8 cellular contexts compared by ENCODE assay signal in the genomic region with DNA sequence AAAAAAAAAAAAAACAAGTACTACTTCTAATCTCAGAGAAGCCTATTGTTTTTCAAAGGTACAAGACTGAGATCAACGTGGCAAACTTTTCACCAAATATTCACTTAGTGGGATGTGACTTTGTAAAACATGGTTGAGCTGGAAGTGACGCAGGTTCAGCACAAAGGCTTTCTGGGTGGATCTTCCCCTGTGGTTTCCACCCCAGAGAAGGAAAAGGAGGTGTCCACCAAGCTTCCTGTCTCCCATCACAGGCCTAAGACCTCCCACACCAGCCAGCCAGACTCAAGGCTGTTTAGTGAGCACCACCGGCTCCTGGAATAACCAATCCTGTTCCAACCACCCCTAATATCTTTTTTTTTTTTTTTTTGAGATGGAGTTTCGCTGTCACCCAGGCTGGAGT. TPM values are rescaled to one million over a fixed set of nuclear protein-coding genes. Genes with fewer than 3 reads are reported as not detected.
DNase-seq lines count a peak whose midpoint lies in the region; ATAC-seq, FAIRE-seq and TF ChIP-seq lines count a peak whose summit lies in the region.

No MANE protein-coding gene starts in this region.

- no peak overlapping the region for H3K27ac Mint-ChIP-seq in astrocyte (ENCODE audit: unreplicated experiment)

- no peak overlapping the region for H3K4me2 ChIP-seq in astrocyte (ENCODE audit: low read length)
- H3K4me2 ChIP-seq in mesenchymal stem cell (ENCODE audit: low read length, poor library complexity, severe bottlenecking): no peak overlapping the region

- no peak overlapping the region for H3K14ac ChIP-seq in mesenchymal stem cell (ENCODE audit: low read length in 2 of 2)

- peaks cover 3% of the 10 kb centered on the region for H3K79me1 ChIP-seq in mesenchymal stem cell (replicated peaks; ENCODE audit: low read length, poor library complexity, severe bottlenecking)

- peaks cover 99% of the 10 kb centered on the region for H3K79me2 ChIP-seq in astrocyte (ENCODE audit: insufficient read depth, low read length)

- peaks cover 37% of the 10 kb centered on the region for H3K4me1 Mint-ChIP-seq in astrocyte (ENCODE audit: low read depth, unreplicated experiment)

- 66% methylated on average over 2 of the region's 4 CpGs for WGBS in mesenchymal stem cell

- H2AK5ac ChIP-seq in mesenchymal stem cell (ENCODE audit: low read length, severe bottlenecking): no peak overlapping the region

- H2BK5ac ChIP-seq in mesenchymal stem cell (ENCODE audit: low read depth, low read length, poor library complexity, severe bottlenecking): no peak overlapping the region

- no peak overlapping the region for H4K91ac ChIP-seq in mesenchymal stem cell (ENCODE audit: low read length)

- H3K27me3 Mint-ChIP-seq in astrocyte (ENCODE audit: low read depth, unreplicated experiment): no peaks in the 10 kb centered on the region

- ATAC-seq in HG03108 (IDR thresholded peaks at IDR 0.05; ENCODE audit: unreplicated experiment) (no peak), GM18861 (IDR thresholded peaks at IDR 0.05; ENCODE audit: unreplicated experiment) (no peak), HG03354 (IDR thresholded peaks at IDR 0.05; ENCODE audit: poor library complexity, severe bottlenecking, unreplicated experiment) (no peak)

- H4K20me1 ChIP-seq in astrocyte (ENCODE audit: insufficient read depth, low read length): peaks cover 97% of the 10 kb centered on the region

- no peak overlapping the region for H2BK15ac ChIP-seq in mesenchymal stem cell (ENCODE audit: low read depth, poor library complexity, severe bottlenecking)

- H3K4me3 Mint-ChIP-seq in astrocyte (ENCODE audit: unreplicated experiment): no peak overlapping the region

- H3K27ac ChIP-seq in astrocyte (ENCODE audit: low read depth, low read length): no peak overlapping the region
- H3K27ac ChIP-seq in mesenchymal stem cell (ENCODE audit: low read length, poor library complexity, severe bottlenecking): no peak overlapping the region

- no peaks in the 10 kb centered on the region for H3K36me3 ChIP-seq in astrocyte (ENCODE audit: insufficient read depth, low read length)
- peaks cover 17 to 53% of the 10 kb centered on the region in 2 experiments for H3K36me3 ChIP-seq in mesenchymal stem cell (ENCODE audit: control insufficient read depth in 1 of 2, insufficient read depth in 2 of 2, low read depth in 1 of 2, low read length in 2 of 2)

- H3K36me3 Mint-ChIP-seq in astrocyte (ENCODE audit: low read depth, unreplicated experiment): peaks cover 20% of the 10 kb centered on the region

- H3K23ac ChIP-seq in mesenchymal stem cell (ENCODE audit: low read length in 2 of 2): no peak overlapping the region

- no peak for TF ChIP-seq CTCF in astrocyte (IDR thresholded peaks at IDR 0.05; ENCODE audit: insufficient read depth, low read depth, low read length)

- no peak for FAIRE-seq in astrocyte (lab: Jason Lieb, UNC)

- H3K4me1 ChIP-seq in astrocyte (ENCODE audit: insufficient read depth, low read length) (peaks cover 19% of the 10 kb centered on the region), mesenchymal stem cell (ENCODE audit: control insufficient read depth, insufficient read depth, low read depth, low read length) (peaks cover 36% of the 10 kb centered on the region)

- no peak overlapping the region for H3K9ac ChIP-seq in astrocyte (ENCODE audit: low read length)
- no peak overlapping the region for H3K9ac ChIP-seq in mesenchymal stem cell (ENCODE audit: low read length)

- H3K9me3 Mint-ChIP-seq in astrocyte (ENCODE audit: unreplicated experiment): peaks cover 2% of the 10 kb centered on the region

- no peaks in the 10 kb centered on the region for H3K27me3 ChIP-seq in astrocyte (ENCODE audit: insufficient read depth, low read length)
- no peaks in the 10 kb centered on the region for H3K27me3 ChIP-seq in mesenchymal stem cell (ENCODE audit: control insufficient read depth in 1 of 2, insufficient read depth in 1 of 2, low read length in 2 of 2)

- H3K4me3 ChIP-seq in astrocyte (ENCODE audit: insufficient read depth, low read depth, low read length) (no peak overlapping the region), mesenchymal stem cell (ENCODE audit: insufficient read depth in 1 of 2, low read depth in 1 of 2, low read length in 2 of 2) (no peak overlapping the region)

- no peak overlapping the region for H2BK120ac ChIP-seq in mesenchymal stem cell (ENCODE audit: low read depth, low read length)

- no peak overlapping the region for H4K8ac ChIP-seq in mesenchymal stem cell (ENCODE audit: low read length)

- no peak overlapping the region for H3K4ac ChIP-seq in mesenchymal stem cell (ENCODE audit: low read depth in 1 of 2, low read length in 2 of 2)

- no peak overlapping the region for H2BK12ac ChIP-seq in mesenchymal stem cell (ENCODE audit: low read length in 2 of 2)

- no peak overlapping the region for H3K18ac ChIP-seq in mesenchymal stem cell (ENCODE audit: low read depth in 1 of 2, low read length in 2 of 2)

- H3K9me3 ChIP-seq in astrocyte (ENCODE audit: insufficient read depth, low read depth, low read length) (no peaks in the 10 kb centered on the region), mesenchymal stem cell (ENCODE audit: control insufficient read depth, low read length) (no peaks in the 10 kb centered on the region)

- H2AFZ ChIP-seq in astrocyte (ENCODE audit: low read depth, low read length) (no peak overlapping the region), mesenchymal stem cell (ENCODE audit: low read depth, low read length) (no peak overlapping the region)

- DNase-seq in AG08395 (ENCODE audit: low spot score): peak; percentile 76
- DNase-seq in T-helper 2 cell: peak in 3 of 5 experiments; percentile 50 to 84 (median 76)
- peak; percentile 43 for DNase-seq in astrocyte (ENCODE audit: low read depth)
- DNase-seq in mesenchymal stem cell: peak; percentile 68
- DNase-seq in T1000 (lab: John Stamatoyannopoulos, UW): no peak

RNA-seq across cellular contexts. Expression of a gene that starts 5.7 kb away (rescaled TPM):
- total RNA-seq in astrocyte: 109 and 114 TPM in 2 replicates
- polyA plus RNA-seq in mesenchymal stem cell (2013, experiment 1 of 2): 71.3 TPM
- polyA plus RNA-seq in mesenchymal stem cell (2013, experiment 2 of 2): 71.6 TPM

RNA-seq across cellular contexts. Expression of a gene that starts 50.1 kb away (rescaled TPM):
- 157 and 171 TPM in 2 replicates for total RNA-seq in astrocyte
- polyA plus RNA-seq in mesenchymal stem cell (2013, experiment 1 of 2): 175 TPM
- polyA plus RNA-seq in mesenchymal stem cell (2013, experiment 2 of 2): 170 TPM
